In the genomic region with DNA sequence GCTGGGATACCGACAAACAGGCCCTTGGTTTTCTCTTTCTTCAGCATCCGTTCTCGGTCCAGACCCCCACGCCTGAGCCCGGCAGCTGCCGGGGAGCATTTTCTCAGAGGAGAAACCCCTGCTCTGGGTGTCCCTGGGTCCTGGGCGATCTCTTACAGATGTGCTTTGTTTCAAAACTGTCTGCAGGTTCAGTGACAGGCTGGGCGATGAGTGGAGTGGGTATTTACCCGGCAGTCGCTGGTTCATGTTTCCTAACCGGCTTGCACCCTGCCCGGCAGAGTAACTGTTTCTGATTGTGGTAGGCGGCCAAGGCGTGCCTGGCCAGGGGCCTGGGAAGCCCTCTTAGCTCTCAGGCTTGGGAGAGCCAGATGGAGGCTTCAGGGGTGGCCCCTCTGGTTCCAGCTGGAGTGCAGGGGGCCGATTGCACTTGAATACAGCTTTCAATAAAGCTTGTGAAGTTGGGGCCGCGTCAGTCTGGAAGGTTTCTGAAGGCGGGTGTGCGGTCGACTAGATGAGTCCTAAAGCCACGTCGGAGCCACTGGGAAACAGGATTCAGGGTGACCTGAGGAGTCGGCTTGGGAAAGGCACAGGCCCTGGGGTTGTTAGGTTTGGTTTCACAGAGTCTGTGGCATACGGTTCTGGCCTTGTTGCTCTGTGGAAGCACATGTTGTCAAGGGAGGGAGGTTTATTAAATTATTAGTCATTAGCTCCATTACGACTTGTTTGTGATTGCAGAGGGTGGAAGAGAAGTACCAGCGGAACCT, we compare ENCODE assay signal across 8 cellular contexts. TPM values are rescaled to one million over a fixed set of nuclear protein-coding genes. Genes with fewer than 3 reads are reported as not detected.
A peak's percentile ranks its signal among the peaks of the same experiment; 100 is the strongest.
DNase-seq lines count a peak whose midpoint lies in the region; TF ChIP-seq lines count a peak whose summit lies in the region.

No MANE protein-coding gene starts in this region.

- TF ChIP-seq POLR2A in vagina (IDR thresholded peaks at IDR 0.05): no peak

- H3K9me3 ChIP-seq in cardiac muscle cell (ENCODE audit: low read depth) (no peaks in the 10 kb centered on the region), vagina (no peaks in the 10 kb centered on the region), Karpas-422 (ENCODE audit: low read length) (no peaks in the 10 kb centered on the region)

- no peak overlapping the region for H3K4me2 ChIP-seq in Karpas-422 (ENCODE audit: low read depth, low read length, poor library complexity, severe bottlenecking)

- H3K4me3 ChIP-seq in cardiac muscle cell (peak overlapping the region; percentile 71), vagina (peak overlapping the region; percentile 67 to 92), Karpas-422 (ENCODE audit: low read length) (no peak overlapping the region)

- no peaks in the 10 kb centered on the region for H3K9me2 ChIP-seq in Karpas-422 (replicated peaks; ENCODE audit: insufficient read depth, low read length)

- H3K4me1 ChIP-seq in cardiac muscle cell (ENCODE audit: low read depth) (peaks cover 1% of the 10 kb centered on the region), vagina (peaks cover 67% of the 10 kb centered on the region), Karpas-422 (ENCODE audit: low read length) (peaks cover 5% of the 10 kb centered on the region)

- TF ChIP-seq CTCF in cardiac muscle cell (IDR thresholded peaks at IDR 0.05; ENCODE audit: low read depth, low read length) (no peak), vagina (IDR thresholded peaks at IDR 0.05) (no peak)

- H3K27me3 ChIP-seq in cardiac muscle cell: no peaks in the 10 kb centered on the region
- H3K27me3 ChIP-seq in vagina: no peaks in the 10 kb centered on the region
- H3K27me3 ChIP-seq in Karpas-422 (ENCODE audit: low read length): no peaks in the 10 kb centered on the region

- H3K27ac ChIP-seq in cardiac muscle cell (no peak overlapping the region), caudate nucleus (ENCODE audit: low read depth, low read length) (peak overlapping the region; percentile 63), vagina (peak overlapping the region; percentile 60), Karpas-422 (ENCODE audit: low read length) (no peak overlapping the region)

- intact Hi-C loops in cardiac septum (cut with DNase I): no loop called here
- intact Hi-C loops in vagina (cut with DNase I): no loop called here

- DNase-seq in cardiac muscle cell (ENCODE audit: low read depth in 1 of 2, low spot score in 1 of 2): no peak
- no peak for DNase-seq in cardiac septum (ENCODE audit: low spot score)
- peak in 1 of 61 donors; percentile 75 for DNase-seq in caudate nucleus (lab: John Stamatoyannopoulos, UW)
- peak; percentile 15 for DNase-seq in medulla oblongata (ENCODE audit: extremely low spot score)
- no peak for DNase-seq in vagina (ENCODE audit: extremely low spot score in 2 of 2)
- DNase-seq in A172 (ENCODE audit: low spot score): no peak
- no peak for DNase-seq in Karpas-422
- no peak for DNase-seq in stimulated activated CD8-positive, alpha-beta memory T cell treated with anti-CD3 and anti-CD28 coated beads, Interleukin-4, amount 100 ng/mL, for 48 hours

- H4K20me1 ChIP-seq in Karpas-422 (ENCODE audit: insufficient read depth, low read depth, low read length): no peaks in the 10 kb centered on the region

- H3K79me2 ChIP-seq in Karpas-422 (ENCODE audit: low read length): no peaks in the 10 kb centered on the region

- no peak overlapping the region for H2AFZ ChIP-seq in Karpas-422 (ENCODE audit: low read length)

- H3K9ac ChIP-seq in Karpas-422 (ENCODE audit: low read length): no peak overlapping the region

- H3K36me3 ChIP-seq in cardiac muscle cell (no peaks in the 10 kb centered on the region), vagina (peaks cover 0 to 4% of the 10 kb centered on the region in 2 donors), Karpas-422 (ENCODE audit: insufficient read depth, low read length) (no peaks in the 10 kb centered on the region)

RNA-seq across cellular contexts. Expression of gene BAIAP2, which starts 1.4 kb away (rescaled TPM):
- 16.2 and 24.9 TPM in 2 replicates for total RNA-seq in cardiac muscle cell
- polyA plus RNA-seq in cardiac muscle cell: 22.4 and 22.5 TPM in 2 replicates
- 9.8 TPM for total RNA-seq in cardiac septum
- total RNA-seq in vagina: 113 TPM
- 83.1 and 89.5 TPM in 2 replicates for total RNA-seq in A172 (2014; rRNA removed; shearing (Covaris generic))
- not detected in 2 replicates for total RNA-seq in Karpas-422 (2014; rRNA removed; shearing (Covaris generic); ENCODE audit: low replicate concordance)

RNA-seq across cellular contexts. Expression of gene CHMP6, which starts 44.7 kb away (rescaled TPM):
- 35.5 and 41.4 TPM in 2 replicates for total RNA-seq in cardiac muscle cell
- polyA plus RNA-seq in cardiac muscle cell: 46.4 and 58.8 TPM in 2 replicates
- total RNA-seq in cardiac septum: 21.7 TPM
- total RNA-seq in vagina: 31.7 TPM
- 14.4 and 15.1 TPM in 2 replicates for total RNA-seq in A172 (2014; rRNA removed; shearing (Covaris generic))
- 16.1 and 23.1 TPM in 2 replicates for total RNA-seq in Karpas-422 (2014; rRNA removed; shearing (Covaris generic); ENCODE audit: low replicate concordance)

Comparison
In these comparisons a context has a peak if more than half of its experiments do, and no peak if none do; other contexts are left out.
1. H3K27ac ChIP-seq: peak in caudate nucleus (single experiment) and vagina (single experiment); none in cardiac muscle cell (single experiment) and Karpas-422 (single experiment).
2. RNA of gene BAIAP2, which starts 1.4 kb away (total RNA-seq): 113 TPM in vagina (single experiment), 83.1 to 89.5 TPM in A172, 16.2 to 24.9 TPM in cardiac muscle cell and 9.8 TPM in cardiac septum (single experiment); not detected in Karpas-422; every median in the first group is over 10 times any median in the second.